ENCODE assay signal across 7 cellular contexts in genomic region chr6:168060521-168060931, GRCh38. TPM values are rescaled to one million over a fixed set of nuclear protein-coding genes. Genes with fewer than 3 reads are reported as not detected.
DNase-seq lines count a peak whose midpoint lies in the region; TF ChIP-seq lines count a peak whose summit lies in the region.

No MANE protein-coding gene starts in this region.

- H3K4me3 Mint-ChIP-seq in activated CD4-positive, alpha-beta T cell treated with anti-CD3 and anti-CD28 coated beads, Interleukin-2, amount 10 ng/mL, durations not matched to agents 7 days and 5 days, result no peak overlapping the region
- no peak overlapping the region for H3K4me3 Mint-ChIP-seq in activated naive CD4-positive, alpha-beta T cell treated with anti-CD3 and anti-CD28 coated beads, Interleukin-2, amount 10 ng/mL, durations not matched to agents 7 days and 5 days

- H3K4me1 ChIP-seq in smooth muscle cell (ENCODE audit: low read depth), result no peaks in the 10 kb centered on the region

- CTCF ChIA-PET in activated CD4-positive, alpha-beta T cell treated with anti-CD3 and anti-CD28 coated beads, Interleukin-2, amount 10 ng/mL, durations not matched to agents 7 days and 5 days (lab: Charles Lee), result no interaction called here
- CTCF ChIA-PET in activated naive CD4-positive, alpha-beta T cell treated with anti-CD3 and anti-CD28 coated beads, Interleukin-2, amount 10 ng/mL, durations not matched to agents 7 days and 5 days (lab: Charles Lee), result no interaction called here

- H3K4me1 Mint-ChIP-seq in activated CD4-positive, alpha-beta T cell treated with anti-CD3 and anti-CD28 coated beads, Interleukin-2, amount 10 ng/mL, durations not matched to agents 7 days and 5 days, result no peaks in the 10 kb centered on the region
- H3K4me1 Mint-ChIP-seq in activated naive CD4-positive, alpha-beta T cell treated with anti-CD3 and anti-CD28 coated beads, Interleukin-2, amount 10 ng/mL, durations not matched to agents 7 days and 5 days, result no peaks in the 10 kb centered on the region

- no peak overlapping the region for H3K9ac ChIP-seq in smooth muscle cell (ENCODE audit: low read depth)

- H3K27ac Mint-ChIP-seq in activated CD4-positive, alpha-beta T cell treated with anti-CD3 and anti-CD28 coated beads, Interleukin-2, amount 10 ng/mL, durations not matched to agents 7 days and 5 days, result no peak overlapping the region
- H3K27ac Mint-ChIP-seq in activated naive CD4-positive, alpha-beta T cell treated with anti-CD3 and anti-CD28 coated beads, Interleukin-2, amount 10 ng/mL, durations not matched to agents 7 days and 5 days, result no peak overlapping the region

- H3K36me3 ChIP-seq in WERI-Rb-1 (no peaks in the 10 kb centered on the region), smooth muscle cell (ENCODE audit: low read depth) (no peaks in the 10 kb centered on the region)

- H2AFZ ChIP-seq in smooth muscle cell (ENCODE audit: low read depth), result no peak overlapping the region

- H3K27ac ChIP-seq in WERI-Rb-1 (peak overlapping the region; percentile 49; the same call in 1 of the 2 replicates), smooth muscle cell (ENCODE audit: low read depth) (no peak overlapping the region)

- H3K9me3 Mint-ChIP-seq in activated CD4-positive, alpha-beta T cell treated with anti-CD3 and anti-CD28 coated beads, Interleukin-2, amount 10 ng/mL, durations not matched to agents 7 days and 5 days, result no peaks in the 10 kb centered on the region
- no peaks in the 10 kb centered on the region for H3K9me3 Mint-ChIP-seq in activated naive CD4-positive, alpha-beta T cell treated with anti-CD3 and anti-CD28 coated beads, Interleukin-2, amount 10 ng/mL, durations not matched to agents 7 days and 5 days

- H3F3A ChIP-seq in smooth muscle cell (ENCODE audit: low read depth), result no peaks in the 10 kb centered on the region

- H3K36me3 Mint-ChIP-seq in activated CD4-positive, alpha-beta T cell treated with anti-CD3 and anti-CD28 coated beads, Interleukin-2, amount 10 ng/mL, durations not matched to agents 7 days and 5 days (ENCODE audit: low read depth), result no peaks in the 10 kb centered on the region
- no peaks in the 10 kb centered on the region for H3K36me3 Mint-ChIP-seq in activated naive CD4-positive, alpha-beta T cell treated with anti-CD3 and anti-CD28 coated beads, Interleukin-2, amount 10 ng/mL, durations not matched to agents 7 days and 5 days

- H3K27me3 ChIP-seq in WERI-Rb-1 (ENCODE audit: insufficient read depth, low read depth, severe bottlenecking) (no peaks in the 10 kb centered on the region), smooth muscle cell (ENCODE audit: low read depth) (no peaks in the 10 kb centered on the region)

- no peaks in the 10 kb centered on the region for H4K20me1 ChIP-seq in smooth muscle cell (ENCODE audit: low read depth)

- no peak overlapping the region for H3K4me2 ChIP-seq in smooth muscle cell

- no peaks in the 10 kb centered on the region for H3K79me2 ChIP-seq in smooth muscle cell (ENCODE audit: low read depth)

- POLR2A ChIA-PET in activated CD4-positive, alpha-beta T cell treated with anti-CD3 and anti-CD28 coated beads, Interleukin-2, amount 10 ng/mL, durations not matched to agents 7 days and 5 days (lab: Charles Lee), result no interaction called here

- H3K27me3 Mint-ChIP-seq in activated CD4-positive, alpha-beta T cell treated with anti-CD3 and anti-CD28 coated beads, Interleukin-2, amount 10 ng/mL, durations not matched to agents 7 days and 5 days, result no peaks in the 10 kb centered on the region
- H3K27me3 Mint-ChIP-seq in activated naive CD4-positive, alpha-beta T cell treated with anti-CD3 and anti-CD28 coated beads, Interleukin-2, amount 10 ng/mL, durations not matched to agents 7 days and 5 days, result no peaks in the 10 kb centered on the region

- TF ChIP-seq CTCF in HFF-Myc (IDR thresholded peaks at IDR 0.05; ENCODE audit: low read depth, low read length, missing control alignments) (peak; percentile 46), WERI-Rb-1 (IDR thresholded peaks at IDR 0.05; ENCODE audit: low read depth, low read length) (peak; percentile 96), smooth muscle cell (IDR thresholded peaks at IDR 0.05; ENCODE audit: borderline replicate concordance, insufficient read depth, poor library complexity, severe bottlenecking) (peak; percentile 59)

- 76% methylated on average over 12 of the region's 12 CpGs for WGBS in smooth muscle cell (ENCODE audit: low lambda C conversion rate)

- H3K4me3 ChIP-seq in HFF-Myc (replicated peaks; ENCODE audit: low read depth, low read length) (no peak overlapping the region), WERI-Rb-1 (ENCODE audit: low read depth, low read length) (no peak overlapping the region), smooth muscle cell (no peak overlapping the region)

- H3K9me3 ChIP-seq in WERI-Rb-1 (ENCODE audit: severe bottlenecking) (no peaks in the 10 kb centered on the region), smooth muscle cell (replicated peaks; ENCODE audit: low read depth) (no peaks in the 10 kb centered on the region)

- no peak for DNase-seq in HFF-Myc (ENCODE audit: extremely low read depth, low read depth)
- peak; percentile 86 for DNase-seq in WERI-Rb-1
- DNase-seq in hepatic stellate cell (ENCODE audit: low spot score), result peak; percentile 58
- DNase-seq in smooth muscle cell (lab: John Stamatoyannopoulos, UW; ENCODE audit: unreplicated experiment), result peak; percentile 12
- no peak for DNase-seq in GM19240 (ENCODE audit: insufficient read length, low spot score)
- DNase-seq in activated CD4-positive, alpha-beta T cell treated with anti-CD3 and anti-CD28 coated beads, Interleukin-2, amount 10 ng/mL, durations not matched to agents 7 days and 5 days, result no peak
- DNase-seq in activated naive CD4-positive, alpha-beta T cell treated with anti-CD3 and anti-CD28 coated beads, Interleukin-2, amount 10 ng/mL, durations not matched to agents 7 days and 5 days, result no peak

RNA-seq across cellular contexts. Expression of gene FRMD1, which starts 18.5 kb away (rescaled TPM):
- not detected in 2 replicates for total RNA-seq in smooth muscle cell
- not detected in 2 replicates for polyA plus RNA-seq in smooth muscle cell
- not detected for total RNA-seq in activated CD4-positive, alpha-beta T cell treated with anti-CD3 and anti-CD28 coated beads, Interleukin-2, amount 10 ng/mL, durations not matched to agents 7 days and 5 days

Comparison
In these comparisons a context has a peak if more than half of its experiments do, and no peak if none do; other contexts are left out.
1. DNase-seq: peak in WERI-Rb-1 (single experiment), hepatic stellate cell (single experiment) and smooth muscle cell (single experiment); none in HFF-Myc (single experiment), GM19240 (single experiment), activated CD4-positive, alpha-beta T cell treated with anti-CD3 and anti-CD28 coated beads, Interleukin-2, amount 10 ng/mL, durations not matched to agents 7 days and 5 days (single experiment) and activated naive CD4-positive, alpha-beta T cell treated with anti-CD3 and anti-CD28 coated beads, Interleukin-2, amount 10 ng/mL, durations not matched to agents 7 days and 5 days (single experiment).
2. CTCF ChIP-seq: peak in every context shown above with its lines; median percentile 96 in WERI-Rb-1; 59 in smooth muscle cell; 46 in HFF-Myc.